In the genomic region with DNA sequence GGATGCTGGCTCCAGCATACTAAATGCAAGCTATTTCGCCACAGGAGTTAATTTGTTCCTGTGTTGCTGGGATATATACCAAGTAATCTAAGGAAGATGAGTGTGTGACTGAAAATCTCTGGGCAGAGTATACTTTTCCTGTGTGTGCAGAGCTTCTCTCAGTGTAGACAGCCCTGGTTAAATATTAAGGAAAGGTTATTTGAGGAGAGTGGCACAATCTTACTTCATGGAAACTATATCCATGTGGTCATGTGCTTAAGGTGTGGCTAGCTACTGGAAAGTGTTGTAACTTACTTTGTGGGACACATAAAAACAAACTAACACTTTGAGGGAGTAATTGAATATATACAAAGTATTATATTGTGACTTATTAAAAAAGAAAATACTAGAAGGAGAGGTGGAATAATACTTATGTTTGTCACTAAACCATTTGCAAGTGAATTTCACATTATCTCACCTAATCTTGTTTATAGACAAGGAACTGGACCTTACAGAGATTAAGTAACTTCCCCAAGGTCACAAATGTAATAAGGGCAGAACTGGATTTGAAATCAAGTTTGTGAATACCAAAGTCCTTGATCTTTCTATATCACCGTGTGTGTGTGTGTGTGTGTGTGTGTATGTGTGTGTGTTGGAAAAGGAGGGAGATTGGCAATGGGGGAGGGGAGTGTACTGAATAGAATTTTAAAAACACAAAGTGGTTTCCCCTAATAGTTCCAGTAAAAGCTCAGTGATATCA, we compare ENCODE assay signal across 1 cellular context.
TF ChIP-seq lines count a peak whose summit lies in the region.

No MANE protein-coding gene starts in this region.

TF ChIP-seq in SK-N-SH, 30 proteins besides CTCF, POLR2A, EP300 and RAD21:
- TF ChIP-seq, protein P1, sequence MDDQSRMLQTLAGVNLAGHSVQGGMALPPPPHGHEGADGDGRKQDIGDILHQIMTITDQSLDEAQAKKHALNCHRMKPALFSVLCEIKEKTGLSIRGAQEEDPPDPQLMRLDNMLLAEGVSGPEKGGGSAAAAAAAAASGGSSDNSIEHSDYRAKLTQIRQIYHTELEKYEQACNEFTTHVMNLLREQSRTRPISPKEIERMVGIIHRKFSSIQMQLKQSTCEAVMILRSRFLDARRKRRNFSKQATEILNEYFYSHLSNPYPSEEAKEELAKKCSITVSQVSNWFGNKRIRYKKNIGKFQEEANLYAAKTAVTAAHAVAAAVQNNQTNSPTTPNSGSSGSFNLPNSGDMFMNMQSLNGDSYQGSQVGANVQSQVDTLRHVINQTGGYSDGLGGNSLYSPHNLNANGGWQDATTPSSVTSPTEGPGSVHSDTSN (IDR thresholded peaks at IDR 0.05), result no peak
- no peak for TF ChIP-seq MXI1 (IDR thresholded peaks at IDR 0.05; ENCODE audit: low read depth, low read length)
- TF ChIP-seq, protein P2, sequence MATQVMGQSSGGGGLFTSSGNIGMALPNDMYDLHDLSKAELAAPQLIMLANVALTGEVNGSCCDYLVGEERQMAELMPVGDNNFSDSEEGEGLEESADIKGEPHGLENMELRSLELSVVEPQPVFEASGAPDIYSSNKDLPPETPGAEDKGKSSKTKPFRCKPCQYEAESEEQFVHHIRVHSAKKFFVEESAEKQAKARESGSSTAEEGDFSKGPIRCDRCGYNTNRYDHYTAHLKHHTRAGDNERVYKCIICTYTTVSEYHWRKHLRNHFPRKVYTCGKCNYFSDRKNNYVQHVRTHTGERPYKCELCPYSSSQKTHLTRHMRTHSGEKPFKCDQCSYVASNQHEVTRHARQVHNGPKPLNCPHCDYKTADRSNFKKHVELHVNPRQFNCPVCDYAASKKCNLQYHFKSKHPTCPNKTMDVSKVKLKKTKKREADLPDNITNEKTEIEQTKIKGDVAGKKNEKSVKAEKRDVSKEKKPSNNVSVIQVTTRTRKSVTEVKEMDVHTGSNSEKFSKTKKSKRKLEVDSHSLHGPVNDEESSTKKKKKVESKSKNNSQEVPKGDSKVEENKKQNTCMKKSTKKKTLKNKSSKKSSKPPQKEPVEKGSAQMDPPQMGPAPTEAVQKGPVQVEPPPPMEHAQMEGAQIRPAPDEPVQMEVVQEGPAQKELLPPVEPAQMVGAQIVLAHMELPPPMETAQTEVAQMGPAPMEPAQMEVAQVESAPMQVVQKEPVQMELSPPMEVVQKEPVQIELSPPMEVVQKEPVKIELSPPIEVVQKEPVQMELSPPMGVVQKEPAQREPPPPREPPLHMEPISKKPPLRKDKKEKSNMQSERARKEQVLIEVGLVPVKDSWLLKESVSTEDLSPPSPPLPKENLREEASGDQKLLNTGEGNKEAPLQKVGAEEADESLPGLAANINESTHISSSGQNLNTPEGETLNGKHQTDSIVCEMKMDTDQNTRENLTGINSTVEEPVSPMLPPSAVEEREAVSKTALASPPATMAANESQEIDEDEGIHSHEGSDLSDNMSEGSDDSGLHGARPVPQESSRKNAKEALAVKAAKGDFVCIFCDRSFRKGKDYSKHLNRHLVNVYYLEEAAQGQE (IDR thresholded peaks at IDR 0.05; ENCODE audit: low read depth, low read length), result no peak
- TF ChIP-seq YY1 (IDR thresholded peaks at IDR 0.05; ENCODE audit: low read depth), result no peak
- no peak for TF ChIP-seq GABPA (IDR thresholded peaks at IDR 0.05; ENCODE audit: low read depth)
- TF ChIP-seq POLR2AphosphoS5 (IDR thresholded peaks at IDR 0.05; ENCODE audit: low read depth, low read length), result no peak
- no peak for TF ChIP-seq EZH2phosphoT487 (IDR thresholded peaks at IDR 0.05; ENCODE audit: borderline replicate concordance, low read depth)
- no peak for TF ChIP-seq TCF12 (IDR thresholded peaks at IDR 0.05)
